14 cellular contexts compared by ENCODE assay signal in genomic region chr11:79412761-79413160, GRCh38. TPM values are rescaled to one million over a fixed set of nuclear protein-coding genes. Genes with fewer than 3 reads are reported as not detected.
DNase-seq lines count a peak whose midpoint lies in the region; ATAC-seq, FAIRE-seq and TF ChIP-seq lines count a peak whose summit lies in the region.
"Had no signal": no experiment of that assay in that cellular context is flagged by ENCODE, and none has a peak within 500 bp of the region (broad histone marks: within the 10 kb centered on the region; RNA-seq: fewer than 3 reads in every experiment).

No MANE protein-coding gene starts in this region.

- H3K4me3 ChIP-seq in astrocyte (ENCODE audit: insufficient read depth, low read depth, low read length), result no peak overlapping the region
- H3K4me3 ChIP-seq in dorsolateral prefrontal cortex, result no peak overlapping the region
- H3K4me3 ChIP-seq: HAP-1, K562, lower lobe of right lung had no signal

- H3K27ac Mint-ChIP-seq in astrocyte (ENCODE audit: unreplicated experiment) (no peak overlapping the region), nephron progenitor cell (no peak overlapping the region)
- H3K27ac Mint-ChIP-seq: activated naive CD4-positive, alpha-beta T cell treated with anti-CD3 and anti-CD28 coated beads for 36 hours; CD4-positive, CD25-positive, alpha-beta regulatory T cell had no signal

- DNase-seq in astrocyte (ENCODE audit: low read depth) (peak; percentile 26), renal cortical epithelial cell (ENCODE audit: low read depth) (peak; percentile 83), pons (ENCODE audit: low spot score) (no peak), dorsolateral prefrontal cortex (no peak), nephron progenitor cell (no peak)
- DNase-seq: activated naive CD4-positive, alpha-beta T cell treated with anti-CD3 and anti-CD28 coated beads for 36 hours; CD4-positive, CD25-positive, alpha-beta regulatory T cell; lower lobe of right lung had no signal

- peak overlapping the region; percentile 40 for H3K4me2 ChIP-seq in astrocyte (ENCODE audit: low read length)

- ATAC-seq in GM18907 (IDR thresholded peaks at IDR 0.05; ENCODE audit: unreplicated experiment) (peak; percentile 61), HG03060 (IDR thresholded peaks at IDR 0.05; ENCODE audit: low read depth, unreplicated experiment) (peak; percentile 49)
- ATAC-seq: K562 had no signal

- H3K4me3 Mint-ChIP-seq in astrocyte (ENCODE audit: unreplicated experiment) (no peak overlapping the region), nephron progenitor cell (no peak overlapping the region)
- H3K4me3 Mint-ChIP-seq: activated naive CD4-positive, alpha-beta T cell treated with anti-CD3 and anti-CD28 coated beads for 36 hours; CD4-positive, CD25-positive, alpha-beta regulatory T cell; central memory CD8-positive, alpha-beta T cell had no signal

- H3K27me3 Mint-ChIP-seq in astrocyte (ENCODE audit: low read depth, unreplicated experiment) (no peaks in the 10 kb centered on the region), nephron progenitor cell (ENCODE audit: low read depth, poor library complexity) (peaks cover 3% of the 10 kb centered on the region)
- H3K27me3 Mint-ChIP-seq: CD4-positive, CD25-positive, alpha-beta regulatory T cell; central memory CD8-positive, alpha-beta T cell had no signal

- peaks cover 43% of the 10 kb centered on the region for H3K4me1 ChIP-seq in astrocyte (ENCODE audit: insufficient read depth, low read length)
- H3K4me1 ChIP-seq: HAP-1, lower lobe of right lung had no signal

- H3K27me3 ChIP-seq in astrocyte (ENCODE audit: insufficient read depth, low read length), result no peaks in the 10 kb centered on the region
- peaks cover 0 to 4% (median 0%) of the 10 kb centered on the region in 45 donors for H3K27me3 ChIP-seq in dorsolateral prefrontal cortex

- peak overlapping the region; percentile 91 for H3K27ac ChIP-seq in astrocyte (ENCODE audit: low read depth, low read length)
- H3K27ac ChIP-seq in dorsolateral prefrontal cortex, result no peak overlapping the region
- H3K27ac ChIP-seq: lower lobe of right lung, VCaP had no signal

- no peak overlapping the region for H2AFZ ChIP-seq in astrocyte (ENCODE audit: low read depth, low read length)

- H3K4me1 Mint-ChIP-seq in astrocyte (ENCODE audit: low read depth, unreplicated experiment) (peaks cover 39% of the 10 kb centered on the region), nephron progenitor cell (peaks cover 18% of the 10 kb centered on the region)
- H3K4me1 Mint-ChIP-seq: CD4-positive, CD25-positive, alpha-beta regulatory T cell; central memory CD8-positive, alpha-beta T cell had no signal

- peaks cover 42% of the 10 kb centered on the region for H3K79me2 ChIP-seq in astrocyte (ENCODE audit: insufficient read depth, low read length)

- intact Hi-C loops in dorsolateral prefrontal cortex (cut with DNase I), result loop anchor here in 1 of 2 donors (10.0 kb wide), 1 partner anchor 768 kb away; no protein-coding TSS in a partner anchor

- H3K9me3 Mint-ChIP-seq in astrocyte (ENCODE audit: unreplicated experiment) (no peaks in the 10 kb centered on the region), nephron progenitor cell (peaks cover 14% of the 10 kb centered on the region)
- H3K9me3 Mint-ChIP-seq: activated naive CD4-positive, alpha-beta T cell treated with anti-CD3 and anti-CD28 coated beads for 36 hours had no signal

- peak overlapping the region; percentile 26 for H3K9ac ChIP-seq in astrocyte (ENCODE audit: low read length)

- H3K36me3 Mint-ChIP-seq in astrocyte (ENCODE audit: low read depth, unreplicated experiment) (peaks cover 3% of the 10 kb centered on the region), nephron progenitor cell (ENCODE audit: low read depth) (peaks cover 18% of the 10 kb centered on the region)
- H3K36me3 Mint-ChIP-seq: CD4-positive, CD25-positive, alpha-beta regulatory T cell had no signal

- peak; percentile 23 for FAIRE-seq in astrocyte (lab: Jason Lieb, UNC)
- FAIRE-seq: K562 had no signal

- H4K20me1 ChIP-seq in astrocyte (ENCODE audit: insufficient read depth, low read length), result no peaks in the 10 kb centered on the region

- H3K36me3 ChIP-seq in astrocyte (ENCODE audit: insufficient read depth, low read length), result no peaks in the 10 kb centered on the region
- H3K36me3 ChIP-seq: lower lobe of right lung had no signal

- TF ChIP-seq CTCF in astrocyte (IDR thresholded peaks at IDR 0.05; ENCODE audit: insufficient read depth, low read depth, low read length) (no peak), dorsolateral prefrontal cortex (IDR thresholded peaks at IDR 0.05 in 54 of 56, conservative IDR thresholded peaks at IDR 0.05 in 2 of 56; ENCODE audit: low read depth in 1 of 56, partially characterized antibody in 56 of 56) (no peak), nephron progenitor cell (IDR thresholded peaks at IDR 0.05) (no peak)

- H3K9me3 ChIP-seq in astrocyte (ENCODE audit: insufficient read depth, low read depth, low read length), result no peaks in the 10 kb centered on the region
- H3K9me3 ChIP-seq: HAP-1, lower lobe of right lung had no signal

RNA-seq across cellular contexts. Expression of gene TENM4, which starts 28.1 kb away (rescaled TPM):
- total RNA-seq in astrocyte (7.5 and 13.3 TPM in 2 replicates), renal cortical epithelial cell (59.6 and 306 TPM in 2 replicates), dorsolateral prefrontal cortex (100 to 1,000 TPM in 5 of 120 experiments, 10 to 100 TPM in 115; 37.8 to 115 (median 70.2) TPM)
- total RNA-seq: activated naive CD4-positive, alpha-beta T cell treated with anti-CD3 and anti-CD28 coated beads for 36 hours; CD4-positive, CD25-positive, alpha-beta regulatory T cell had no signal

Comparison
In these comparisons a context has a peak if more than half of its experiments do, and no peak if none do; other contexts are left out.
1. DNase-seq: peak in astrocyte (single experiment) and renal cortical epithelial cell (single experiment); none in pons (single experiment), dorsolateral prefrontal cortex (0 of 10) and nephron progenitor cell (single experiment).